13 cellular contexts compared by ENCODE assay signal in genomic region chr10:79431891-79432831, GRCh38. TPM values are rescaled to one million over a fixed set of nuclear protein-coding genes. Genes with fewer than 3 reads are reported as not detected.
DNase-seq lines count a peak whose midpoint lies in the region; ATAC-seq and TF ChIP-seq lines count a peak whose summit lies in the region.
"Had no signal": no experiment of that assay in that cellular context is flagged by ENCODE, and none has a peak within 500 bp of the region (broad histone marks: within the 10 kb centered on the region; RNA-seq: fewer than 3 reads in every experiment).

No MANE protein-coding gene starts in this region.

- H3K36me3 ChIP-seq in lower lobe of right lung (peaks cover 50% of the 10 kb centered on the region), stomach (peaks cover 4 to 41% (median 38%) of the 10 kb centered on the region in 4 donors)

- no peak for TF ChIP-seq POLR2A in stomach (IDR thresholded peaks at IDR 0.05)

- no peaks in the 10 kb centered on the region for H3K27me3 ChIP-seq in lower lobe of right lung (ENCODE audit: low read depth)
- no peaks in the 10 kb centered on the region for H3K27me3 ChIP-seq in stomach
- H3K27me3 ChIP-seq: SJSA1 had no signal

- WGBS in stomach, 5 donors: 74 to 85% (median 83%) methylated on average over 13 to 17 of the region's 17 CpGs

- TF ChIP-seq EP300 in stomach (IDR thresholded peaks at IDR 0.05): no peak

- H3K4me3 ChIP-seq in lower lobe of right lung (no peak overlapping the region), stomach (no peak overlapping the region)
- H3K4me3 ChIP-seq: GM12878, SJSA1 had no signal

- TF ChIP-seq CTCF in lower lobe of right lung (IDR thresholded peaks at IDR 0.05) (no peak), stomach (IDR thresholded peaks at IDR 0.05) (no peak)

- ATAC-seq in lower lobe of right lung: peak in 1 of 2 donors; percentile 9
- ATAC-seq: GM12878 had no signal

- H3K4me1 ChIP-seq in lower lobe of right lung (peaks cover 45% of the 10 kb centered on the region), stomach (peaks cover 44 to 74% (median 59%) of the 10 kb centered on the region in 4 donors)

- H3K9me3 ChIP-seq in lower lobe of right lung (no peaks in the 10 kb centered on the region), stomach (no peaks in the 10 kb centered on the region)
- H3K9me3 ChIP-seq: SJSA1 had no signal

- intact Hi-C loops in lower lobe of right lung (cut with DNase I) (no loop called here), stomach (cut with DNase I; ENCODE audit: low total_unique reads) (no loop called here)

- DNase-seq in Daoy (ENCODE audit: low read depth): peak; percentile 36
- no peak for DNase-seq in caudate nucleus (lab: John Stamatoyannopoulos, UW)
- DNase-seq in lower lobe of right lung: no peak
- no peak for DNase-seq in stomach
- DNase-seq in stimulated activated CD4-positive, alpha-beta T cell treated with anti-CD3 and anti-CD28 coated beads, Interleukin-2, amount 100 ng/mL, for 48 hours: no peak
- no peak for DNase-seq in NCI-H1092 (lab: John Stamatoyannopoulos, UW)
- DNase-seq in activated gamma-delta T cell treated with Interleukin-2 at 50 U/mL for 16 hours: no peak
- DNase-seq in NCI-H1417 (lab: John Stamatoyannopoulos, UW): no peak
- DNase-seq: activated CD8-positive, alpha-beta memory T cell treated with anti-CD3 and anti-CD28 coated beads, Interleukin-2, amount 50 U/mL, for 4 hours; DND-41; NCI-H2081 had no signal

- H3K27ac ChIP-seq in caudate nucleus (ENCODE audit: low read depth, low read length) (peak overlapping the region; percentile 54), lower lobe of right lung (peak overlapping the region; percentile 58), stomach (peak overlapping the region in 4 of 5 donors; percentile 42 to 95 (median 89))
- H3K27ac ChIP-seq: SJSA1 had no signal

RNA-seq across cellular contexts. Expression of gene ZCCHC24, which starts 13.3 kb away (rescaled TPM):
- 3.0 and 4.3 TPM in 2 replicates for total RNA-seq in Daoy (2014; rRNA removed; shearing (Covaris generic))
- total RNA-seq in lower lobe of right lung (34.7 TPM), stomach (10 to 100 TPM in 4 of 5 donors, 1 to 10 TPM in 1; 9.7 to 60.3 (median 28.0) TPM)
- polyA plus RNA-seq in stomach: 10 to 100 TPM; 13.3 to 53.0 (median 45.3) TPM
